10 cellular contexts compared by ENCODE assay signal in genomic region chr6:52491203-52492069, GRCh38.
DNase-seq lines count a peak whose midpoint lies in the region; ATAC-seq and TF ChIP-seq lines count a peak whose summit lies in the region.
"Had no signal": no experiment of that assay in that cellular context is flagged by ENCODE, and none has a peak within 500 bp of the region (broad histone marks: within the 10 kb centered on the region; RNA-seq: fewer than 3 reads in every experiment).

No MANE protein-coding gene starts in this region.

- TF ChIP-seq CTCF in nephron progenitor cell (IDR thresholded peaks at IDR 0.05): no peak
- no peak for TF ChIP-seq CTCF in thyroid gland (IDR thresholded peaks at IDR 0.05)

- no peak for TF ChIP-seq POLR2A in thyroid gland (IDR thresholded peaks at IDR 0.05)

- H3K4me3 Mint-ChIP-seq in nephron progenitor cell: no peak overlapping the region
- H3K4me3 Mint-ChIP-seq: activated CD4-positive, alpha-beta memory T cell treated with anti-CD3 and anti-CD28 coated beads for 36 hours had no signal

- peaks cover 3% of the 10 kb centered on the region for H3K27me3 Mint-ChIP-seq in nephron progenitor cell (ENCODE audit: low read depth, poor library complexity)
- H3K27me3 Mint-ChIP-seq: activated CD4-positive, alpha-beta memory T cell treated with anti-CD3 and anti-CD28 coated beads for 36 hours had no signal

- DNase-seq in M059J (ENCODE audit: low read depth) (peak; percentile 42), nephron progenitor cell (no peak), NCI-H2227 (lab: John Stamatoyannopoulos, UW; ENCODE audit: unreplicated experiment) (no peak), thyroid gland (no peak), KBM-7 (no peak), SKM-1 (lab: John Stamatoyannopoulos, UW; ENCODE audit: unreplicated experiment) (no peak)
- DNase-seq: activated CD4-positive, alpha-beta memory T cell treated with anti-CD3 and anti-CD28 coated beads for 36 hours; NCI-H187 treated with DMSO at 0.1 percent for 48 hours had no signal

- H3K9me3 ChIP-seq in thyroid gland: no peaks in the 10 kb centered on the region

- 75 to 81% methylated on average over 14 of the region's 14 CpGs for WGBS in thyroid gland, 2 donors

- no peaks in the 10 kb centered on the region for H3K36me3 ChIP-seq in thyroid gland

- H3K36me3 Mint-ChIP-seq in nephron progenitor cell (ENCODE audit: low read depth): peaks cover 44% of the 10 kb centered on the region

- peaks cover 5% of the 10 kb centered on the region for H3K4me1 Mint-ChIP-seq in nephron progenitor cell

- no peak overlapping the region for H3K4me3 ChIP-seq in thyroid gland (replicated peaks in 1 of 3)

- H3K9me3 Mint-ChIP-seq in nephron progenitor cell: peaks cover 4% of the 10 kb centered on the region

- no peaks in the 10 kb centered on the region for H3K4me1 ChIP-seq in thyroid gland

- intact Hi-C loops in thyroid gland (cut with DNase I): no loop called here

- no peaks in the 10 kb centered on the region for H3K27me3 ChIP-seq in thyroid gland

- ATAC-seq in GM18519 (IDR thresholded peaks at IDR 0.05; ENCODE audit: low FRiP score, unreplicated experiment): peak; percentile 53
- ATAC-seq in GM21825 (IDR thresholded peaks at IDR 0.05; ENCODE audit: unreplicated experiment): peak; percentile 48

- H3K27ac ChIP-seq in thyroid gland: no peak overlapping the region

- in situ Hi-C loops in KBM-7 (cut with MboI; ENCODE audit: low pct_unique_long_range_greater_than_20kb, low sequenced_read_pairs): no loop called here

- H3K27ac Mint-ChIP-seq in nephron progenitor cell: peak overlapping the region; percentile 62
- H3K27ac Mint-ChIP-seq: activated CD4-positive, alpha-beta memory T cell treated with anti-CD3 and anti-CD28 coated beads for 36 hours had no signal
